Comparison of ENCODE assay signal across 8 cellular contexts in genomic region chr1:66996018-66996682, GRCh38. TPM values are rescaled to one million over a fixed set of nuclear protein-coding genes. Genes with fewer than 3 reads are reported as not detected.
A peak's percentile ranks its signal among the peaks of the same experiment; 100 is the strongest.
DNase-seq lines count a peak whose midpoint lies in the region; ATAC-seq, FAIRE-seq and TF ChIP-seq lines count a peak whose summit lies in the region.

No MANE protein-coding gene starts in this region.

- no peaks in the 10 kb centered on the region for H3K9me3 Mint-ChIP-seq in CD4-positive, alpha-beta memory T cell
- no peaks in the 10 kb centered on the region for H3K9me3 Mint-ChIP-seq in activated T-cell treated with anti-CD3 and anti-CD28 coated beads, Interleukin-2, amount 50 U/mL, for 72 hours

- H3K27me3 ChIP-seq in CD4-positive, alpha-beta memory T cell (ENCODE audit: insufficient read depth, low read length), result no peaks in the 10 kb centered on the region
- H3K27me3 ChIP-seq in Peyer's patch (no peaks in the 10 kb centered on the region), pancreas (no peaks in the 10 kb centered on the region), vagina (no peaks in the 10 kb centered on the region)

- ATAC-seq in GM19452 (IDR thresholded peaks at IDR 0.05; ENCODE audit: unreplicated experiment) (peak; percentile 63), pancreas (peak; percentile 73 to 88 (median 83))
- ATAC-seq in activated T-cell treated with anti-CD3 and anti-CD28 coated beads, Interleukin-2, amount 50 U/mL, for 72 hours (replicated peaks in 1 of 2), result peak; percentile 70 to 77

- intact Hi-C loops in CD4-positive, alpha-beta memory T cell (cut with micrococcal nuclease), result loop anchor here (1.0 to 5.0 kb wide), 5 partner anchors 56 to 505 kb away; partner anchors contain the start of gene SLC35D1
- intact Hi-C loops in pancreas (cut with DNase I) (loop anchor here in 2 of 3 donors (5.0 to 10.0 kb wide), 2 partner anchors 149 to 151 kb away; no protein-coding TSS in a partner anchor), vagina (cut with DNase I) (loop anchor here (5.0 kb wide), 1 partner anchor 151 kb away; no protein-coding TSS in a partner anchor)

- H3K4me3 Mint-ChIP-seq in CD4-positive, alpha-beta memory T cell, result no peak overlapping the region
- no peak overlapping the region for H3K4me3 Mint-ChIP-seq in activated T-cell treated with anti-CD3 and anti-CD28 coated beads, Interleukin-2, amount 50 U/mL, for 72 hours

- DNase-seq in CD4-positive, alpha-beta memory T cell, result peak; percentile 50 to 63 (median 60)
- DNase-seq in Peyer's patch (peak in 2 of 3 donors; percentile 54 to 85), fibroblast of the conjunctiva (ENCODE audit: low read depth) (peak; percentile 67), pancreas (peak in 4 of 6 donors; percentile 34 to 74 (median 64)), vagina (ENCODE audit: extremely low spot score in 2 of 2) (no peak)
- DNase-seq in activated T-cell treated with anti-CD3 and anti-CD28 coated beads, Interleukin-2, amount 50 U/mL, for 72 hours, result peak; percentile 62

- CTCF ChIA-PET in CD4-positive, alpha-beta memory T cell (lab: Charles Lee; ENCODE audit: partially characterized antibody), result interaction anchor here (0.8 to 3.4 kb wide), 27 partner anchors 9 to 508 kb away, joined by 3 to 67 read pairs (median 5); partner anchors contain the start of gene SLC35D1

- H3K9me3 ChIP-seq in CD4-positive, alpha-beta memory T cell (ENCODE audit: control insufficient read depth in 1 of 2, low read length in 2 of 2), result no peaks in the 10 kb centered on the region
- H3K9me3 ChIP-seq in Peyer's patch (no peaks in the 10 kb centered on the region), pancreas (no peaks in the 10 kb centered on the region), vagina (no peaks in the 10 kb centered on the region)

- peaks cover 5 to 14% of the 10 kb centered on the region in 2 donors for H3K36me3 Mint-ChIP-seq in CD4-positive, alpha-beta memory T cell
- peaks cover 0 to 5% of the 10 kb centered on the region in 2 donors for H3K36me3 Mint-ChIP-seq in activated T-cell treated with anti-CD3 and anti-CD28 coated beads, Interleukin-2, amount 50 U/mL, for 72 hours (ENCODE audit: insufficient read depth in 2 of 2)

- peak overlapping the region in 1 of 7 donors; percentile 30 for H3K27ac Mint-ChIP-seq in CD4-positive, alpha-beta memory T cell
- H3K27ac Mint-ChIP-seq in activated T-cell treated with anti-CD3 and anti-CD28 coated beads, Interleukin-2, amount 50 U/mL, for 72 hours, result peak overlapping the region; percentile 38

- H3K27ac ChIP-seq in CD4-positive, alpha-beta memory T cell (ENCODE audit: low read depth, low read length), result no peak overlapping the region
- no peak overlapping the region for H3K27ac ChIP-seq in Peyer's patch
- H3K27ac ChIP-seq in pancreas, result no peak overlapping the region
- no peak overlapping the region for H3K27ac ChIP-seq in vagina

- no peak for TF ChIP-seq POLR2A in Peyer's patch (IDR thresholded peaks at IDR 0.05)
- no peak for TF ChIP-seq POLR2A in vagina (IDR thresholded peaks at IDR 0.05)

- peak; percentile 9 for FAIRE-seq in pancreas (lab: Jason Lieb, UNC)

- peaks cover 10 to 21% (median 19%) of the 10 kb centered on the region in 4 donors for H3K4me1 Mint-ChIP-seq in CD4-positive, alpha-beta memory T cell
- peaks cover 16% of the 10 kb centered on the region for H3K4me1 Mint-ChIP-seq in activated T-cell treated with anti-CD3 and anti-CD28 coated beads, Interleukin-2, amount 50 U/mL, for 72 hours (ENCODE audit: low read depth)

- no peaks in the 10 kb centered on the region for H3K27me3 Mint-ChIP-seq in CD4-positive, alpha-beta memory T cell
- no peaks in the 10 kb centered on the region for H3K27me3 Mint-ChIP-seq in activated T-cell treated with anti-CD3 and anti-CD28 coated beads, Interleukin-2, amount 50 U/mL, for 72 hours (ENCODE audit: low read depth)

- WGBS in pancreas, 2 donors, result 68 to 69% methylated on average over 7 of the region's 7 CpGs

- TF ChIP-seq EP300 in Ishikawa (IDR thresholded peaks at IDR 0.05; ENCODE audit: borderline replicate concordance), result no peak

- H3K4me1 ChIP-seq in CD4-positive, alpha-beta memory T cell (ENCODE audit: insufficient read depth, low read length), result peaks cover 14% of the 10 kb centered on the region
- H3K4me1 ChIP-seq in Peyer's patch (no peaks in the 10 kb centered on the region), pancreas (peaks cover 17 to 25% (median 18%) of the 10 kb centered on the region in 3 donors), vagina (peaks cover 6% of the 10 kb centered on the region)

- no peak overlapping the region for H3K4me3 ChIP-seq in CD4-positive, alpha-beta memory T cell (ENCODE audit: low read length in 2 of 2)
- H3K4me3 ChIP-seq in Peyer's patch (no peak overlapping the region), pancreas (no peak overlapping the region), vagina (no peak overlapping the region)

- H3K36me3 ChIP-seq in CD4-positive, alpha-beta memory T cell (ENCODE audit: insufficient read depth, low read length), result no peaks in the 10 kb centered on the region
- H3K36me3 ChIP-seq in Peyer's patch (peaks cover 0 to 27% (median 0%) of the 10 kb centered on the region in 3 donors), pancreas (no peaks in the 10 kb centered on the region), vagina (peaks cover 0 to 11% of the 10 kb centered on the region in 2 donors)

- POLR2A ChIA-PET in CD4-positive, alpha-beta memory T cell (lab: Charles Lee; ENCODE audit: partially characterized antibody), result interaction anchor here (1.0 to 1.9 kb wide), 7 partner anchors 58 to 231 kb away, joined by 3 to 9 read pairs (median 4); partner anchors contain the start of genes DNAI4, MIER1 and SLC35D1

- TF ChIP-seq CTCF in Peyer's patch (IDR thresholded peaks at IDR 0.05) (peak; percentile 33 to 87 (median 75)), pancreas (IDR thresholded peaks at IDR 0.05) (peak; percentile 19 to 62 (median 42)), vagina (IDR thresholded peaks at IDR 0.05) (peak; percentile 39 to 69 (median 63))

- TF ChIP-seq RAD21 in Ishikawa (IDR thresholded peaks at IDR 0.05; ENCODE audit: low read depth), result peak; percentile 86

TF ChIP-seq in Ishikawa, 13 proteins besides CTCF, POLR2A, EP300 and RAD21:
- no peak for TF ChIP-seq REST (IDR thresholded peaks at IDR 0.05; ENCODE audit: low read depth)
- TF ChIP-seq CREB1 (IDR thresholded peaks at IDR 0.05; ENCODE audit: low read depth), result no peak
- TF ChIP-seq YY1 (IDR thresholded peaks at IDR 0.05; ENCODE audit: low read depth), result peak; percentile 65

RNA-seq across cellular contexts. Expression of gene SLC35D1, which starts 57.8 kb away (rescaled TPM):
- total RNA-seq in CD4-positive, alpha-beta memory T cell, result 10 to 100 TPM; 16.9 to 17.7 TPM
- polyA plus RNA-seq in CD4-positive, alpha-beta memory T cell, result 1 to 10 TPM; 2.1 to 3.5 TPM
- 10 to 100 TPM in 3 of 4 donors, 1 to 10 TPM in 1; 8.3 to 54.3 (median 31.8) TPM for total RNA-seq in Peyer's patch
- total RNA-seq in activated T-cell treated with anti-CD3 and anti-CD28 coated beads, Interleukin-2, amount 50 U/mL, for 72 hours, result 10 to 100 TPM; 16.7 to 19.6 TPM
- total RNA-seq in pancreas, result 1 to 10 TPM; 3.3 to 7.7 (median 5.1) TPM
- polyA plus RNA-seq in pancreas, result 1 to 10 TPM; 1.9 to 3.5 TPM
- total RNA-seq in vagina, result 13.3 TPM

Comparison
In these comparisons a context has a peak if more than half of its experiments do, and no peak if none do; other contexts are left out.
1. DNase-seq: peak in CD4-positive, alpha-beta memory T cell (5 of 5), Peyer's patch (2 of 3), activated T-cell treated with anti-CD3 and anti-CD28 coated beads, Interleukin-2, amount 50 U/mL, for 72 hours (2 of 2), fibroblast of the conjunctiva (single experiment) and pancreas (4 of 6); none in vagina (0 of 2).
2. Peak in every context shown above with its lines, with median percentiles within 50 percentile points of each other: ATAC-seq and CTCF ChIP-seq.